In genomic region chr7:130440527-130441365, GRCh38 we compare ENCODE assay signal across 8 cellular contexts. TPM values are rescaled to one million over a fixed set of nuclear protein-coding genes. Genes with fewer than 3 reads are reported as not detected.
DNase-seq lines count a peak whose midpoint lies in the region; ATAC-seq and TF ChIP-seq lines count a peak whose summit lies in the region.

A gene with protein sequence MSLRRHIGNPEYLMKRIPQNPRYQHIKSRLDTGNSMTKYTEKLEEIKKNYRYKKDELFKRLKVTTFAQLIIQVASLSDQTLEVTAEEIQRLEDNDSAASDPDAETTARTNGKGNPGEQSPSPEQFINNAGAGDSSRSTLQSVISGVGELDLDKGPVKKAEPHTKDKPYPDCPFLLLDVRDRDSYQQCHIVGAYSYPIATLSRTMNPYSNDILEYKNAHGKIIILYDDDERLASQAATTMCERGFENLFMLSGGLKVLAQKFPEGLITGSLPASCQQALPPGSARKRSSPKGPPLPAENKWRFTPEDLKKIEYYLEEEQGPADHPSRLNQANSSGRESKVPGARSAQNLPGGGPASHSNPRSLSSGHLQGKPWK (minus strand): TSS chr7:130441016. CDS start chr7:130440966, 50 bp downstream.

- DNase-seq in GM10266 (ENCODE audit: extremely low spot score) (peak; percentile 96), NCI-H1105 (lab: John Stamatoyannopoulos, UW) (peak; percentile 98), SKM-1 (lab: John Stamatoyannopoulos, UW; ENCODE audit: unreplicated experiment) (peak; percentile 95), glomerular endothelial cell (ENCODE audit: extremely low read depth, low read depth, low spot score) (peak; percentile 82), occipital lobe (lab: John Stamatoyannopoulos, UW) (peak; percentile 95)

- H3K36me3 Mint-ChIP-seq in activated naive CD8-positive, alpha-beta T cell: peaks cover 4% of the 10 kb centered on the region

- H3K4me1 Mint-ChIP-seq in activated naive CD8-positive, alpha-beta T cell (ENCODE audit: low read depth): peaks cover 64% of the 10 kb centered on the region

- peak within 1 kb of the TSS; percentile 99 for H3K4me3 Mint-ChIP-seq in activated naive CD8-positive, alpha-beta T cell

- H3K27me3 Mint-ChIP-seq in activated naive CD8-positive, alpha-beta T cell: no peaks in the 10 kb centered on the region

- no peak for TF ChIP-seq CTCF in GM10266 (IDR thresholded peaks at IDR 0.05; ENCODE audit: control insufficient read depth, insufficient read depth, low read depth, missing control alignments)

- peak; percentile 100 for ATAC-seq in HG02623 (IDR thresholded peaks at IDR 0.05; ENCODE audit: unreplicated experiment)

- no peaks in the 10 kb centered on the region for H3K9me3 Mint-ChIP-seq in activated naive CD8-positive, alpha-beta T cell (ENCODE audit: low read depth)

- peak within 1 kb of the TSS; percentile 99 for H3K27ac Mint-ChIP-seq in activated naive CD8-positive, alpha-beta T cell

- H3K27ac ChIP-seq in temporal lobe (ENCODE audit: low read depth, low read length): peak within 1 kb of the TSS; percentile 72

RNA-seq across cellular contexts. Expression of the gene that starts here (rescaled TPM):
- 23.5 and 25.1 TPM in 2 replicates for total RNA-seq in glomerular endothelial cell
- 14.2 TPM for total RNA-seq in occipital lobe
- total RNA-seq in temporal lobe: 15.0 TPM

Comparison
In these comparisons a context has a peak if more than half of its experiments do, and no peak if none do; other contexts are left out.
1. Peak in every context shown above with its lines: DNase-seq, ATAC-seq and H3K27ac ChIP-seq.